In the genomic region with DNA sequence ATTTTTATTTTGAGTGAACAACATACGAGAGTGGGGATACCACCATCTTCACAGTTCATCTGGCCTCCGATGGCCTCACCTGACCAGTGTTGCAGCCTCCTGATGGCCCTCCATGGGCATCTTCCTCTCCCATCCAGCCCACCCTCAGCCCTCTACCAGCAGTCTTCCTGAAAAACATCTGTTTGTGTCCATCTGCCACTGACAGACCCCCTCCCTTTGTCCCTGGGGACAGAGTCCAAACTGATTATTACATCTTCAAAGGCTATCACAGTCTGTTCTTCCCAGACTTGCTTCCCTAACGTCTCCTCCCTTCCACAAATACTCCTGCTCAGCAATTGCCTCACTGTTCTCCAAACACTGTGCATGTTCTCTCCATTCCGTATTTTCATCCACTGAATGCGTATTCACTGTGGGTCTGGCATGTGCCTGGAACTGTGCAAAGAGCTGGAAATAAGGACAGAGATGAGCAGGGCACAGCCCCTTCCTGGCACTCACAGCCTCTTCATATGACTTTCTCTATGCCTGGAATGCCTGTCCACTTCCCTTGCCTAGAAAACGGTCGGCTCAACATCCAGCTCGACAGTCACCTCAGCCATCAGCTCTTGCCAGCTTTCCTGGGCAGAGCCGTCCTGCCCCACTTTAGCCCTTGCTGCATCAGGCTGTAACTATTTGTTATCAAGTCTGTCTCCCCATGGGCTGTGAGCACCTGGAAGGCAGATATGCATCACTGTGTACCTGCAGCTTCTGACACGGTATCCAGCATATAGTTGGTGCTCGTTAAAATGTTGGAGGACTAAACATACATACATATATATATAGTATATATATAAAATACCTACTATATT, we compare ENCODE assay signal across 11 cellular contexts.
"Had no signal": no experiment of that assay in that cellular context is flagged by ENCODE, and none has a peak within 500 bp of the region (broad histone marks: within the 10 kb centered on the region; RNA-seq: fewer than 3 reads in every experiment).

No MANE protein-coding gene starts in this region.

- ATAC-seq: gastroesophageal sphincter had no signal

- H3K36me3 ChIP-seq: gastroesophageal sphincter had no signal

- H3K4me3 ChIP-seq: gastroesophageal sphincter, lung had no signal

- H3K4me3 Mint-ChIP-seq: activated T-helper 1 cell treated with anti-CD3 and anti-CD28 coated beads, Interleukin-12 subunit alpha, Interleukin-12 subunit beta, Interleukin-2, Interleukin-4 antibody, amounts not matched to agents 30 ng/mL and 10 ng/mL and 1 ng/mL, durations not matched to agents 14 hours and 24 hours and 36 hours had no signal

- DNase-seq: activated naive CD4-positive, alpha-beta T cell; dermis blood vessel endothelial cell; erythroblast; midbrain; stimulated activated CD4-positive, alpha-beta T cell treated with anti-CD3 and anti-CD28 coated beads, Interleukin-12 subunit alpha, Interleukin-12 subunit beta, amount 100 ng/mL, for 4 hours; stimulated activated CD4-positive, alpha-beta T cell treated with anti-CD3 and anti-CD28 coated beads, Interleukin-2, amount 100 ng/mL, for 24 hours; T-helper 2 cell had no signal

- H3K27ac ChIP-seq: gastroesophageal sphincter had no signal

- H3K9me3 ChIP-seq: gastroesophageal sphincter had no signal

- H3K9me3 Mint-ChIP-seq: activated T-helper 1 cell treated with anti-CD3 and anti-CD28 coated beads, Interleukin-12 subunit alpha, Interleukin-12 subunit beta, Interleukin-2, Interleukin-4 antibody, amounts not matched to agents 30 ng/mL and 10 ng/mL and 1 ng/mL, durations not matched to agents 14 hours and 24 hours and 36 hours had no signal

- H3K27ac Mint-ChIP-seq: activated CD4-positive, alpha-beta T cell treated with anti-CD3 and anti-CD28 coated beads for 36 hours had no signal
